1 cellular context compared by ENCODE assay signal in the genomic region with DNA sequence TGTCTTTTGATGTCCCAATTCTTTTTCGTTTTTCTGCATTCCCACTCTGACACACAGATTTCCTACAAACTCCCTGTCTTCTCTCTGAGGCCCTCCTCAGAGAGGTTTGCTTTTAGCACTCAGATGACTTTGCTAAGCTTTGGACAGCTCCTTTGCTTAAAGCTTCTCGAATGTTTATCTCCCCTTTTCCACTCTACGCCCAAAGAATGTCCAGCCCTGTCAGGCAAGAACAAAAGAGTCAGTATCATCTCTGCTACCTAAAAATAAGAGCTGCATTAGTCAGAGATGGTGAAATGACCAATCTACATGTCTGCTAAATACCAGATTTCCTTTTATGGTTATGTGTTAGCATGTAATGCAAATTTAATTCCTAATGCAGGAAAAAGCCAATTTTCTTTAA.
TF ChIP-seq lines count a peak whose summit lies in the region.

No MANE protein-coding gene starts in this region.

TF ChIP-seq in Ishikawa, 13 proteins besides CTCF, POLR2A, EP300 and RAD21 (continued from another document):
- TF ChIP-seq, protein P1, sequence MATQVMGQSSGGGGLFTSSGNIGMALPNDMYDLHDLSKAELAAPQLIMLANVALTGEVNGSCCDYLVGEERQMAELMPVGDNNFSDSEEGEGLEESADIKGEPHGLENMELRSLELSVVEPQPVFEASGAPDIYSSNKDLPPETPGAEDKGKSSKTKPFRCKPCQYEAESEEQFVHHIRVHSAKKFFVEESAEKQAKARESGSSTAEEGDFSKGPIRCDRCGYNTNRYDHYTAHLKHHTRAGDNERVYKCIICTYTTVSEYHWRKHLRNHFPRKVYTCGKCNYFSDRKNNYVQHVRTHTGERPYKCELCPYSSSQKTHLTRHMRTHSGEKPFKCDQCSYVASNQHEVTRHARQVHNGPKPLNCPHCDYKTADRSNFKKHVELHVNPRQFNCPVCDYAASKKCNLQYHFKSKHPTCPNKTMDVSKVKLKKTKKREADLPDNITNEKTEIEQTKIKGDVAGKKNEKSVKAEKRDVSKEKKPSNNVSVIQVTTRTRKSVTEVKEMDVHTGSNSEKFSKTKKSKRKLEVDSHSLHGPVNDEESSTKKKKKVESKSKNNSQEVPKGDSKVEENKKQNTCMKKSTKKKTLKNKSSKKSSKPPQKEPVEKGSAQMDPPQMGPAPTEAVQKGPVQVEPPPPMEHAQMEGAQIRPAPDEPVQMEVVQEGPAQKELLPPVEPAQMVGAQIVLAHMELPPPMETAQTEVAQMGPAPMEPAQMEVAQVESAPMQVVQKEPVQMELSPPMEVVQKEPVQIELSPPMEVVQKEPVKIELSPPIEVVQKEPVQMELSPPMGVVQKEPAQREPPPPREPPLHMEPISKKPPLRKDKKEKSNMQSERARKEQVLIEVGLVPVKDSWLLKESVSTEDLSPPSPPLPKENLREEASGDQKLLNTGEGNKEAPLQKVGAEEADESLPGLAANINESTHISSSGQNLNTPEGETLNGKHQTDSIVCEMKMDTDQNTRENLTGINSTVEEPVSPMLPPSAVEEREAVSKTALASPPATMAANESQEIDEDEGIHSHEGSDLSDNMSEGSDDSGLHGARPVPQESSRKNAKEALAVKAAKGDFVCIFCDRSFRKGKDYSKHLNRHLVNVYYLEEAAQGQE (IDR thresholded peaks at IDR 0.05; ENCODE audit: low read depth), result peak; percentile 69
